Comparison of ENCODE assay signal across 25 cellular contexts in the genomic region with DNA sequence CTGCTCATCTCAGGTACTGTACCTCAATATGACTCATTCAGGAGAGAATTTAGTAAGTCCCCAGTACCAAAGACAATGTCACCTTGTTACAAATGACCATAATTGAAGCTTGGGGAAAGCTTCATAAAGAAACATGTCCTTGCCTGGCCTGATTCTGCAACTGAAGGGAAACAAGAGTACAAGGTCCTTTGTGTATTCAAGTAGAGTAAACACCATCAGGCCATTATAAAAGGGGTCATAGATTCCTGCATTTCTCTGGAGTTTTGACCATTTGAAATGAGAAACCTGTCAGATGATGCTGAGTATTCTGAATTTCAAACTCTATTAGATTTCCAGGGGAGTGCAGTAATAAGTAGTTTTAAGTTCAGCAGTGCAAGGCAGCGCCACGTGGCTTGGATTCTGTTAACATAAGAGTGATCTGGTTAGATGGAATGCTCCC.
DNase-seq lines count a peak whose midpoint lies in the region; ATAC-seq and TF ChIP-seq lines count a peak whose summit lies in the region.
"Had no signal": no experiment of that assay in that cellular context is flagged by ENCODE, and none has a peak within 500 bp of the region (broad histone marks: within the 10 kb centered on the region; RNA-seq: fewer than 3 reads in every experiment).

No MANE protein-coding gene starts in this region.

- ATAC-seq in GM18868 (IDR thresholded peaks at IDR 0.05; ENCODE audit: unreplicated experiment), result peak; percentile 36
- peak; percentile 79 for ATAC-seq in IMR-90 (ENCODE audit: low read depth)
- no peak for ATAC-seq in GM18511 (IDR thresholded peaks at IDR 0.05; ENCODE audit: unreplicated experiment)
- no peak for ATAC-seq in activated T-helper 17 cell treated with anti-CD3 and anti-CD28 coated beads, Interleukin-2, amount 50 U/mL, for 72 hours (replicated peaks)
- ATAC-seq in GM21423 (IDR thresholded peaks at IDR 0.05; ENCODE audit: unreplicated experiment), result no peak
- ATAC-seq: lower lobe of right lung; mucosa of descending colon; Panc1; stimulated activated effector memory CD8-positive, alpha-beta T cell treated with anti-CD3 and anti-CD28 coated beads, Interleukin-12 subunit alpha, Interleukin-12 subunit beta, amount 100 ng/mL, for 72 hours had no signal

- DNase-seq in IMR-90, result peak; percentile 31
- DNase-seq in brain pericyte (ENCODE audit: low read depth, low spot score), result peak; percentile 1
- peak; percentile 42 for DNase-seq in pons (ENCODE audit: low spot score)
- DNase-seq: activated B cell treated with CpG ODN at 0.5 μM for 24 hours; activated naive CD4-positive, alpha-beta T cell treated with anti-CD3 and anti-CD28 coated beads for 36 hours; C1 segment of cervical spinal cord; COR-L47; DND-41; effector CD4-positive, alpha-beta T cell; lower lobe of right lung; mucosa of descending colon; retina; SHP77 treated with DMSO at 0.1 percent for 48 hours; stimulated activated CD4-positive, alpha-beta T cell treated with anti-CD3 and anti-CD28 coated beads, Interleukin-12 subunit alpha, Interleukin-12 subunit beta, amount 100 ng/mL, for 4 hours; stimulated activated CD4-positive, alpha-beta T cell treated with anti-CD3 and anti-CD28 coated beads, Interleukin-4, amount 100 ng/mL, for 24 hours; T1000; trophoblast cell had no signal

- dilution Hi-C loops in IMR-90 (cut with HindIII; ENCODE audit: low sequenced_read_pairs, unreplicated experiment), result no loop called here

- CTCF ChIA-PET in IMR-90 (lab: Yijun Ruan, JAX), result no interaction called here

- no CpG with 5 or more reads among the region's 2 CpGs for WGBS in IMR-90 (ENCODE audit: extremely low coverage in 2 of 2, insufficient read length in 1 of 2), 2 experiments

- H3K36me3 ChIP-seq in IMR-90 (ENCODE audit: control insufficient read depth, insufficient read depth, low read length), result no peaks in the 10 kb centered on the region
- H3K36me3 ChIP-seq: breast epithelium, lower lobe of right lung had no signal

- no peak overlapping the region for H3K4me3 Mint-ChIP-seq in activated T-helper 17 cell treated with anti-CD3 and anti-CD28 coated beads, Interleukin-2, amount 50 U/mL, for 72 hours
- H3K4me3 Mint-ChIP-seq: activated B cell treated with CpG ODN at 0.5 μM for 24 hours; activated naive CD4-positive, alpha-beta T cell treated with anti-CD3 and anti-CD28 coated beads for 36 hours; nephron; stimulated activated effector memory CD8-positive, alpha-beta T cell treated with anti-CD3 and anti-CD28 coated beads, Interleukin-12 subunit alpha, Interleukin-12 subunit beta, amount 100 ng/mL, for 72 hours had no signal

- H2BK5ac ChIP-seq in IMR-90 (ENCODE audit: low read depth, low read length, poor library complexity, severe bottlenecking), result no peak overlapping the region

- no peak overlapping the region for H2BK15ac ChIP-seq in IMR-90 (ENCODE audit: low read depth, low read length)

- H3K27me3 ChIP-seq in IMR-90 (ENCODE audit: control insufficient read depth, insufficient read depth, low read length), result no peaks in the 10 kb centered on the region
- H3K27me3 ChIP-seq: breast epithelium had no signal

- peak overlapping the region; percentile 84; the same call in 1 of the 2 replicates for H3K18ac ChIP-seq in IMR-90 (ENCODE audit: low read depth, low read length)

- no peak overlapping the region for H3K9ac ChIP-seq in IMR-90 (ENCODE audit: low read depth, low read length)

- H3K9me1 ChIP-seq in IMR-90 (ENCODE audit: insufficient read depth, low read length), result no peaks in the 10 kb centered on the region

- no peak overlapping the region for H4K8ac ChIP-seq in IMR-90 (ENCODE audit: low read depth in 2 of 2, low read length in 2 of 2)

- no peak overlapping the region; the same call in 1 of the 2 replicates for H4K5ac ChIP-seq in IMR-90 (ENCODE audit: low read depth, low read length)

- peaks cover 6% of the 10 kb centered on the region; the same call in 1 of the 2 replicates for H3K4me1 ChIP-seq in IMR-90 (ENCODE audit: control insufficient read depth, insufficient read depth, low read length)
- H3K4me1 ChIP-seq: breast epithelium, lower lobe of right lung had no signal

- POLR2A ChIA-PET in IMR-90 (lab: Charles Lee; ENCODE audit: unreplicated experiment), result no interaction called here

- in situ Hi-C loops in IMR-90 (cut with MboI; ENCODE audit: low sequenced_read_pairs), result no loop called here

- H3K9me3 ChIP-seq in IMR-90 (ENCODE audit: control insufficient read depth, insufficient read depth, low read length), result no peaks in the 10 kb centered on the region
- H3K9me3 ChIP-seq: breast epithelium, lower lobe of right lung, mucosa of descending colon had no signal

- no peak overlapping the region for H3K4me3 ChIP-seq in IMR-90 (ENCODE audit: insufficient read depth, low read depth, low read length)
- H3K4me3 ChIP-seq: breast epithelium, lower lobe of right lung, mucosa of descending colon had no signal

- no peak for TF ChIP-seq RAD21 in IMR-90 (IDR thresholded peaks at IDR 0.05; ENCODE audit: low read length)

- H4K91ac ChIP-seq in IMR-90 (ENCODE audit: insufficient read depth, low read depth, low read length), result no peak overlapping the region

- H3K56ac ChIP-seq in IMR-90 (ENCODE audit: extremely low read depth, insufficient read depth, low read length), result no peak overlapping the region

- no peaks in the 10 kb centered on the region for H3K27me3 Mint-ChIP-seq in activated T-helper 17 cell treated with anti-CD3 and anti-CD28 coated beads, Interleukin-2, amount 50 U/mL, for 72 hours
- H3K27me3 Mint-ChIP-seq: activated B cell treated with CpG ODN at 0.5 μM for 24 hours had no signal

- H3K4me1 Mint-ChIP-seq in activated T-helper 17 cell treated with anti-CD3 and anti-CD28 coated beads, Interleukin-2, amount 50 U/mL, for 72 hours, result no peaks in the 10 kb centered on the region
- H3K4me1 Mint-ChIP-seq: activated B cell treated with CpG ODN at 0.5 μM for 24 hours; stimulated activated effector memory CD8-positive, alpha-beta T cell treated with anti-CD3 and anti-CD28 coated beads, Interleukin-12 subunit alpha, Interleukin-12 subunit beta, amount 100 ng/mL, for 72 hours had no signal

- H3K4ac ChIP-seq in IMR-90 (ENCODE audit: low read depth, low read length), result no peak overlapping the region

- H4K20me1 ChIP-seq in IMR-90 (ENCODE audit: insufficient read depth, low read length), result no peaks in the 10 kb centered on the region

- intact Hi-C loops in IMR-90 (cut with micrococcal nuclease), result no loop called here

- H2BK20ac ChIP-seq in IMR-90 (ENCODE audit: low read depth, low read length), result no peak overlapping the region

- H2AK5ac ChIP-seq in IMR-90 (ENCODE audit: low read depth, low read length), result no peak overlapping the region

- H3K27ac ChIP-seq in IMR-90 (ENCODE audit: insufficient read depth, low read length), result no peak overlapping the region
- H3K27ac ChIP-seq: breast epithelium, lower lobe of right lung had no signal

- no peak for TF ChIP-seq POLR2A in IMR-90 (IDR thresholded peaks at IDR 0.05; ENCODE audit: low read depth, low read length)

- no peaks in the 10 kb centered on the region for H3K36me3 Mint-ChIP-seq in activated T-helper 17 cell treated with anti-CD3 and anti-CD28 coated beads, Interleukin-2, amount 50 U/mL, for 72 hours (ENCODE audit: low read depth)
- H3K36me3 Mint-ChIP-seq: stimulated activated effector memory CD8-positive, alpha-beta T cell treated with anti-CD3 and anti-CD28 coated beads, Interleukin-12 subunit alpha, Interleukin-12 subunit beta, amount 100 ng/mL, for 72 hours had no signal

- no peaks in the 10 kb centered on the region for H3K9me3 Mint-ChIP-seq in activated T-helper 17 cell treated with anti-CD3 and anti-CD28 coated beads, Interleukin-2, amount 50 U/mL, for 72 hours
- H3K9me3 Mint-ChIP-seq: activated B cell treated with CpG ODN at 0.5 μM for 24 hours, nephron had no signal

- H3K4me2 ChIP-seq in IMR-90 (ENCODE audit: low read depth, low read length), result 0 out of 2 replicates have a peak overlapping the region, but pooled peaks have one; percentile 28

- H2BK120ac ChIP-seq in IMR-90 (ENCODE audit: low read depth, low read length), result no peak overlapping the region

- no peak overlapping the region for H3K23ac ChIP-seq in IMR-90 (ENCODE audit: low read depth, low read length)

- H3K79me1 ChIP-seq in IMR-90 (ENCODE audit: low read depth in 1 of 2, low read length in 2 of 2), result no peaks in the 10 kb centered on the region

- H3K14ac ChIP-seq in IMR-90 (replicated peaks; ENCODE audit: low read depth, low read length), result no peak overlapping the region

- H2AK9ac ChIP-seq in IMR-90 (replicated peaks; ENCODE audit: low read depth, low read length, poor library complexity), result no peak overlapping the region

- H2AFZ ChIP-seq in IMR-90 (replicated peaks; ENCODE audit: low read length, poor library complexity), result no peak overlapping the region

- H3K27ac Mint-ChIP-seq in activated T-helper 17 cell treated with anti-CD3 and anti-CD28 coated beads, Interleukin-2, amount 50 U/mL, for 72 hours, result no peak overlapping the region
- H3K27ac Mint-ChIP-seq: activated B cell treated with CpG ODN at 0.5 μM for 24 hours; activated naive CD4-positive, alpha-beta T cell treated with anti-CD3 and anti-CD28 coated beads for 36 hours; nephron; stimulated activated effector memory CD8-positive, alpha-beta T cell treated with anti-CD3 and anti-CD28 coated beads, Interleukin-12 subunit alpha, Interleukin-12 subunit beta, amount 100 ng/mL, for 72 hours had no signal

- BruUV-seq in IMR-90 (replicated peaks; lab: Mats Ljungman, UMichigan), result no TSS peak

- TF ChIP-seq CTCF in IMR-90 (conservative IDR thresholded peaks at IDR 0.05; ENCODE audit: low read depth, low read length), result no peak

TF ChIP-seq in IMR-90, 13 proteins besides CTCF, POLR2A, EP300 and RAD21:
- TF ChIP-seq NFE2L2 (IDR thresholded peaks at IDR 0.05; ENCODE audit: low read depth, low read length), result no peak
- no peak for TF ChIP-seq RFX5 (IDR thresholded peaks at IDR 0.05; ENCODE audit: low read depth, low read length)
- no peak for TF ChIP-seq FOS (IDR thresholded peaks at IDR 0.05; ENCODE audit: low read depth, low read length)
- TF ChIP-seq MAFK (IDR thresholded peaks at IDR 0.05; ENCODE audit: low read depth, low read length), result no peak
- TF ChIP-seq CHD1 (IDR thresholded peaks at IDR 0.05; ENCODE audit: low read depth, low read length), result no peak
- TF ChIP-seq BHLHE40 (IDR thresholded peaks at IDR 0.05; ENCODE audit: low read depth, low read length), result no peak
- TF ChIP-seq, protein P1, sequence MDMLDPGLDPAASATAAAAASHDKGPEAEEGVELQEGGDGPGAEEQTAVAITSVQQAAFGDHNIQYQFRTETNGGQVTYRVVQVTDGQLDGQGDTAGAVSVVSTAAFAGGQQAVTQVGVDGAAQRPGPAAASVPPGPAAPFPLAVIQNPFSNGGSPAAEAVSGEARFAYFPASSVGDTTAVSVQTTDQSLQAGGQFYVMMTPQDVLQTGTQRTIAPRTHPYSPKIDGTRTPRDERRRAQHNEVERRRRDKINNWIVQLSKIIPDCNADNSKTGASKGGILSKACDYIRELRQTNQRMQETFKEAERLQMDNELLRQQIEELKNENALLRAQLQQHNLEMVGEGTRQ (IDR thresholded peaks at IDR 0.05; ENCODE audit: low read depth, low read length), result peak; percentile 35; the same call in 1 of the 2 replicates

Comparison
In these comparisons a context has a peak if more than half of its experiments do, and no peak if none do; other contexts are left out.
1. ATAC-seq: peak in GM18868 (single experiment) and IMR-90 (single experiment); none in GM18511 (single experiment), activated T-helper 17 cell treated with anti-CD3 and anti-CD28 coated beads, Interleukin-2, amount 50 U/mL, for 72 hours (single experiment) and GM21423 (single experiment).
2. Peak in every context shown above with its lines, with median percentiles within 50 percentile points of each other: DNase-seq.